27 cellular contexts compared by ENCODE assay signal in the genomic region with DNA sequence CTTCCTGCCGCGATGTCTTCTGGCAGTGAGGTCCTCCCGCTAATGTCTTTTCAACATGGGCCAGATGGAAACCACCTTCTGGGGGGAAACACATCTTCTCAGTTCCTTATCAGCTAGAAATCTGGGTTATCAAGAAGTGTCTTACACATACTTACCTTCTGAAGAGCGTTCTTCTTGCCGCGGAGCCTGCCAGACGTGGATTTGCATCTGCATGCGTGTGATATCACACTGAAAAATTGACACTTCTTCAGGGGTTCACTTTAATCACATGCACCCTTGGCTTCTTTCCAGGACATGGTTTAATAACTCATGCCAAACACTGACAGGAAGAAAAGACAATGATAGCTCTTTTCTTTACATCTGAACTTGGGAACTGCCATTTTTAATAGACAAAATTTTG.
"Had no signal": no experiment of that assay in that cellular context is flagged by ENCODE, and none has a peak within 500 bp of the region (broad histone marks: within the 10 kb centered on the region; RNA-seq: fewer than 3 reads in every experiment).

No MANE protein-coding gene starts in this region.

- ATAC-seq: activated CD8-positive, alpha-beta T cell treated with anti-CD3 and anti-CD28 coated beads for 36 hours; activated T-cell treated with anti-CD3 and anti-CD28 coated beads, Interleukin-2, amount 50 U/mL, for 72 hours; activated T-helper 17 cell treated with anti-CD3 and anti-CD28 coated beads, Interleukin-2, amount 50 U/mL, for 72 hours; Panc1 had no signal

- H3K27me3 ChIP-seq: brain microvascular endothelial cell, MG63, SJCRH30 had no signal

- DNase-seq: activated CD4-positive, alpha-beta T cell treated with anti-CD3 and anti-CD28 coated beads, Interleukin-2, amount 10 ng/mL, durations not matched to agents 24 days and 14 days; activated CD4-positive, alpha-beta T cell treated with anti-CD3 and anti-CD28 coated beads, Interleukin-2, amount 50 U/mL, for 4 hours; activated CD8-positive, alpha-beta T cell treated with anti-CD3 and anti-CD28 coated beads for 36 hours; activated effector memory CD4-positive, alpha-beta T cell treated with anti-CD3 and anti-CD28 coated beads, Interleukin-2, amount 50 U/mL, for 16 hours; activated naive CD4-positive, alpha-beta T cell; activated naive CD4-positive, alpha-beta T cell treated with anti-CD3 and anti-CD28 coated beads, Interleukin-2, amount 50 U/mL, for 16 hours; activated naive CD8-positive, alpha-beta T cell treated with anti-CD3 and anti-CD28 coated beads for 36 hours; activated T-cell treated with anti-CD3 and anti-CD28 coated beads, Interleukin-2, amount 50 U/mL, for 1 hour; activated T-cell treated with anti-CD3 and anti-CD28 coated beads, Interleukin-2, amount 50 U/mL, for 72 hours; amniotic stem cell; aorta; brain microvascular endothelial cell; central memory CD4-positive, alpha-beta T cell; Kasumi-1; KG1; MG63; NCI-H1048; NCI-H1694; NCI-H1930; NCI-H2081 treated with DMSO at 0.1 percent for 48 hours; NCI-H510A; NCI-H526; SHP77; SJCRH30 had no signal

- H3K4me3 ChIP-seq: MG63, SJCRH30, SK-N-MC had no signal

- H3K27ac ChIP-seq: brain microvascular endothelial cell, SJCRH30, SK-N-MC had no signal

- H3K9me3 ChIP-seq: MG63, SJCRH30 had no signal

- H3K36me3 ChIP-seq: brain microvascular endothelial cell, MG63, SJCRH30 had no signal
